8 cellular contexts compared by ENCODE assay signal in the genomic region with DNA sequence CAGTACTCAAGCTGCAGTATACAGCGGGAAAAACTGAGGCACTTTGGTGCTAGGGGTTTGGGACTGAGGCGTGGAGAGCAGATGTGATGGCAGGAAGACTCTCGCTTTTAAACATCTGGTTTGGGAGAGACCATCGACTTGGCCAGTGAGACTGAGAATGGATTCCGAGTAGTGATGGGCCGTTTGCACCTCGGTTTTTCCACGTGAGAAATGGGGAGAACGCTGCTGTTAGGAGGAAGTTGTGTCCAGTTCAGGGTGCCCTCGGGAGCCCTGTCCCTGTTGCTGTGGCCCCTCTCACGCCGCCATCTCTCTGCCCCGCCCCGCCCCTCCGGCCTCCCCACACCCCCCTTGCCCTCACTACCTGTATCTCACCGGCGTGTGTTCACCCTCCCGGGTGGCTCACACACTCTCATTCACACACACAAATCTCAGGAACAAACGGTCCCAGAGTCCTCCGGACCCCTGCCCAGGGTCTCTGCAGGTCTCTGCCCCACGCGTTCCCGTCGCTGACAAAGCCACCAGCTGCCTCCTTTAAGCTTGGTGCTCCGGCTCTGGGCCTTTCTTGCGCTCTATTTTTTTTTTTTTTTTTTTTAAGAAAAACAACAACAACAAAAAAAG. TPM values are rescaled to one million over a fixed set of nuclear protein-coding genes. Genes with fewer than 3 reads are reported as not detected.
DNase-seq lines count a peak whose midpoint lies in the region; ATAC-seq, FAIRE-seq and TF ChIP-seq lines count a peak whose summit lies in the region.

No MANE protein-coding gene starts in this region.

- no peaks in the 10 kb centered on the region for H3K27me3 ChIP-seq in brain microvascular endothelial cell (replicated peaks)
- no peaks in the 10 kb centered on the region for H3K27me3 ChIP-seq in mucosa of rectum (ENCODE audit: control insufficient read depth in 2 of 2, insufficient read depth in 2 of 2, low read length in 2 of 2)

- POLR2A ChIA-PET in A549 (lab: Yijun Ruan, JAX) (interaction anchor here (0.6 to 3.3 kb wide), 2 partner anchors 19 to 1507 kb away, joined by 3 to 15 read pairs; partner anchors contain the start of gene NRSN2), HEK293 (lab: Yijun Ruan, JAX) (no interaction called here)

- H3K9ac ChIP-seq in mucosa of rectum (ENCODE audit: low read depth in 1 of 2, low read length in 2 of 2) = no peak overlapping the region

- 76% methylated on average over 25 of the region's 26 CpGs for WGBS in A549 (ENCODE audit: missing lambda C conversion rate)

- no peak for TF ChIP-seq POLR2A in A549 (IDR thresholded peaks at IDR 0.05; ENCODE audit: low read length)

- no peak for ATAC-seq in A549

- no peak for TF ChIP-seq EP300 in A549 (IDR thresholded peaks at IDR 0.05)

- H3K27ac ChIP-seq in A549 (peak overlapping the region; percentile 95 to 99), HEK293 (ENCODE audit: extremely low read depth, low read depth, low read length) (peak overlapping the region; percentile 53; the same call in 1 of the 2 replicates), brain microvascular endothelial cell (no peak overlapping the region), mucosa of rectum (ENCODE audit: low read depth in 2 of 2, low read length in 2 of 2) (peak overlapping the region in 1 of 2 donors; percentile 90)

- H3K36me3 ChIP-seq in HEK293 (ENCODE audit: control insufficient read depth in 2 of 2, insufficient read depth in 1 of 2, low read length in 2 of 2) = peaks cover 0 to 5% of the 10 kb centered on the region in 2 experiments; a peak in 1 of 3 replicates
- H3K36me3 ChIP-seq in brain microvascular endothelial cell (replicated peaks) = no peaks in the 10 kb centered on the region
- H3K36me3 ChIP-seq in mucosa of rectum (ENCODE audit: control insufficient read depth in 2 of 2, insufficient read depth in 2 of 2, low read length in 2 of 2) = no peaks in the 10 kb centered on the region

- no peak for TF ChIP-seq RAD21 in A549 (conservative IDR thresholded peaks at IDR 0.05 in 1 of 2, IDR thresholded peaks at IDR 0.05 in 1 of 2)

- FAIRE-seq in A549 (lab: Jason Lieb, UNC) = no peak

- CTCF ChIA-PET in A549 (lab: Yijun Ruan, JAX) = interaction anchor here (1.8 to 6.9 kb wide), 5 partner anchors 12 to 104 kb away, joined by 11 to 111 read pairs (median 64); partner anchors contain the start of genes NRSN2 and ZCCHC3
- CTCF ChIA-PET in HEK293 (lab: Yijun Ruan, JAX) = interaction anchor here (0.6 to 3.6 kb wide), 4 partner anchors 27 to 65 kb away, joined by 3 to 21 read pairs (median 4); no protein-coding TSS in a partner anchor

- peak overlapping the region; percentile 74 for H3K4me2 ChIP-seq in A549

- H3K9me3 ChIP-seq in A549 = no peaks in the 10 kb centered on the region
- no peaks in the 10 kb centered on the region for H3K9me3 ChIP-seq in HEK293 (ENCODE audit: control insufficient read depth, insufficient read depth, low read depth, low read length)
- H3K9me3 ChIP-seq in mucosa of rectum (ENCODE audit: control insufficient read depth in 2 of 2, low read length in 2 of 2) = no peaks in the 10 kb centered on the region

- TF ChIP-seq CTCF in A549 (IDR thresholded peaks at IDR 0.05) (no peak), HEK293 (tag by site-specific recombination; IDR thresholded peaks at IDR 0.05) (no peak), brain microvascular endothelial cell (IDR thresholded peaks at IDR 0.05; ENCODE audit: low read depth, low read length, missing control alignments) (no peak)

- peaks cover 40% of the 10 kb centered on the region for H3K4me1 ChIP-seq in A549
- H3K4me1 ChIP-seq in HEK293 (ENCODE audit: control insufficient read depth, insufficient read depth, low read length) = peaks cover 10% of the 10 kb centered on the region
- peaks cover 14% of the 10 kb centered on the region in 2 donors for H3K4me1 ChIP-seq in mucosa of rectum (ENCODE audit: control insufficient read depth in 2 of 2, insufficient read depth in 2 of 2, low read length in 2 of 2)

- peak overlapping the region; percentile 95 for H3K4me3 ChIP-seq in A549
- H3K4me3 ChIP-seq in HEK293 (ENCODE audit: low read depth, low read length) = no peak overlapping the region
- peak overlapping the region; percentile 59 for H3K4me3 ChIP-seq in brain microvascular endothelial cell (ENCODE audit: low read depth, low read length)
- H3K4me3 ChIP-seq in mucosa of rectum (ENCODE audit: low read length in 2 of 2) = peak overlapping the region; percentile 67 to 76

- DNase-seq in A549 (ENCODE audit: low read depth in 1 of 2, low spot score in 1 of 2) = no peak
- no peak for DNase-seq in brain microvascular endothelial cell
- DNase-seq in occipital lobe (lab: John Stamatoyannopoulos, UW) = no peak
- no peak for DNase-seq in NCI-H2029 (lab: John Stamatoyannopoulos, UW)
- no peak for DNase-seq in NCI-H2171 treated with DMSO at 0.1 percent for 48 hours (lab: John Stamatoyannopoulos, UW)
- no peak for DNase-seq in HK-2 (ENCODE audit: unreplicated experiment)

- in situ Hi-C loops in brain microvascular endothelial cell (cut with HindIII; ENCODE audit: low pct_ligation_motif_present, low sequenced_read_pairs) = no loop called here

TF ChIP-seq in A549, 52 proteins besides CTCF, POLR2A, EP300 and RAD21:
- TF ChIP-seq, protein P1, sequence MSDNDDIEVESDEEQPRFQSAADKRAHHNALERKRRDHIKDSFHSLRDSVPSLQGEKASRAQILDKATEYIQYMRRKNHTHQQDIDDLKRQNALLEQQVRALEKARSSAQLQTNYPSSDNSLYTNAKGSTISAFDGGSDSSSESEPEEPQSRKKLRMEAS (IDR thresholded peaks at IDR 0.05) = no peak
- TF ChIP-seq KDM1A (IDR thresholded peaks at IDR 0.05; ENCODE audit: low read depth) = no peak

TF ChIP-seq in HEK293, 187 proteins besides CTCF, POLR2A, EP300 and RAD21 (continues in another document):
- no peak for TF ChIP-seq HOXD13 (CRISPR knock-in tag; IDR thresholded peaks at IDR 0.05; ENCODE audit: borderline replicate concordance)
- no peak for TF ChIP-seq ZNF366 (tag by site-specific recombination; conservative IDR thresholded peaks at IDR 0.05)
- TF ChIP-seq ZNF776 (tag by site-specific recombination; IDR thresholded peaks at IDR 0.05; ENCODE audit: borderline replicate concordance) = no peak
- no peak for TF ChIP-seq ZNF221 (tag by site-specific recombination; IDR thresholded peaks at IDR 0.05; ENCODE audit: borderline replicate concordance)
- TF ChIP-seq ZNF600 (tag by site-specific recombination; IDR thresholded peaks at IDR 0.05) = no peak
- no peak for TF ChIP-seq ZNF585B (tag by site-specific recombination; IDR thresholded peaks at IDR 0.05)
- no peak for TF ChIP-seq ZNF830 (tag by site-specific recombination; IDR thresholded peaks at IDR 0.05; ENCODE audit: low read depth)
- TF ChIP-seq, protein P2, sequence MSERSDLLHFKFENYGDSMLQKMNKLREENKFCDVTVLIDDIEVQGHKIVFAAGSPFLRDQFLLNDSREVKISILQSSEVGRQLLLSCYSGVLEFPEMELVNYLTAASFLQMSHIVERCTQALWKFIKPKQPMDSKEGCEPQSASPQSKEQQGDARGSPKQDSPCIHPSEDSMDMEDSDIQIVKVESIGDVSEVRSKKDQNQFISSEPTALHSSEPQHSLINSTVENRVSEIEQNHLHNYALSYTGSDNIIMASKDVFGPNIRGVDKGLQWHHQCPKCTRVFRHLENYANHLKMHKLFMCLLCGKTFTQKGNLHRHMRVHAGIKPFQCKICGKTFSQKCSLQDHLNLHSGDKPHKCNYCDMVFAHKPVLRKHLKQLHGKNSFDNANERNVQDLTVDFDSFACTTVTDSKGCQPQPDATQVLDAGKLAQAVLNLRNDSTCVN (tag by site-specific recombination; optimal IDR thresholded peaks at IDR 0.05) = no peak
- TF ChIP-seq SP3 (tag by site-specific recombination; IDR thresholded peaks at IDR 0.05) = no peak

RNA-seq across cellular contexts. Expression of gene SOX12, which starts 2.7 kb away (rescaled TPM):
- polyA plus RNA-seq in A549 (2011; rRNA removed) (7.0 and 7.5 TPM in 2 replicates), A549 (2017; fragmentation: RNase III; extraction: RNeasy Plus Mini Kit Qiagen cat#74134 plus additional on column Dnase treatment) (24.6 to 32.8 TPM (median 29.2 TPM) in 3 replicates)
- polyA plus RNA-seq in A549 (2012; cell fraction: cytosol; rRNA removed) = 16.0 and 19.5 TPM in 2 replicates
- 39.6 and 40.2 TPM in 2 replicates for polyA plus RNA-seq in A549 (2012; cell fraction: nucleus; rRNA removed)
- 6.1 and 6.6 TPM in 2 replicates for polyA minus RNA-seq in A549 (2011; rRNA and poly(A)+ RNA removed)
- 9.4 TPM for total RNA-seq in occipital lobe

RNA-seq across cellular contexts. Expression of gene NRSN2, which starts 18.9 kb away (rescaled TPM):
- polyA plus RNA-seq in A549 (2011; rRNA removed) (40.5 and 47.5 TPM in 2 replicates), A549 (2017; fragmentation: RNase III; extraction: RNeasy Plus Mini Kit Qiagen cat#74134 plus additional on column Dnase treatment) (59.6 to 74.8 TPM (median 74.3 TPM) in 3 replicates)
- polyA plus RNA-seq in A549 (2012; cell fraction: cytosol; rRNA removed) = 103 and 115 TPM in 2 replicates
- polyA plus RNA-seq in A549 (2012; cell fraction: nucleus; rRNA removed) = 84.2 and 135 TPM in 2 replicates
- polyA minus RNA-seq in A549 (2011; rRNA and poly(A)+ RNA removed) = 36.5 and 42.2 TPM in 2 replicates
- total RNA-seq in occipital lobe = 27.0 TPM

RNA-seq across cellular contexts. Expression of gene ZCCHC3, which starts 30.7 kb away (rescaled TPM):
- 17.4 and 19.8 TPM in 2 replicates for polyA plus RNA-seq in A549 (2011; rRNA removed)
- 15.1 and 18.7 TPM in 2 replicates for polyA plus RNA-seq in A549 (2012; cell fraction: cytosol; rRNA removed)
- polyA plus RNA-seq in A549 (2012; cell fraction: nucleus; rRNA removed) = 14.0 and 15.4 TPM in 2 replicates
- 16.3 to 17.7 TPM (median 17.3 TPM) in 3 replicates for polyA plus RNA-seq in A549 (2017; fragmentation: RNase III; extraction: RNeasy Plus Mini Kit Qiagen cat#74134 plus additional on column Dnase treatment)
- 15.2 and 16.3 TPM in 2 replicates for polyA minus RNA-seq in A549 (2011; rRNA and poly(A)+ RNA removed)
- 27.0 TPM for total RNA-seq in occipital lobe

RNA-seq across cellular contexts. Expression of gene C20orf96, which starts 37.5 kb away (rescaled TPM):
- polyA plus RNA-seq in A549 (2011; rRNA removed) (23.2 and 23.9 TPM in 2 replicates), A549 (2017; fragmentation: RNase III; extraction: RNeasy Plus Mini Kit Qiagen cat#74134 plus additional on column Dnase treatment) (16.5 to 20.9 TPM (median 20.5 TPM) in 3 replicates)
- polyA plus RNA-seq in A549 (2012; cell fraction: cytosol; rRNA removed) = 15.2 and 16.1 TPM in 2 replicates
- polyA plus RNA-seq in A549 (2012; cell fraction: nucleus; rRNA removed) = 19.9 and 20.0 TPM in 2 replicates
- 13.3 and 14.9 TPM in 2 replicates for polyA minus RNA-seq in A549 (2011; rRNA and poly(A)+ RNA removed)
- 3.3 TPM for total RNA-seq in occipital lobe

RNA-seq across cellular contexts. Expression of gene TRIB3, which starts 52.5 kb away (rescaled TPM):
- 210 and 269 TPM in 2 replicates for polyA plus RNA-seq in A549 (2011; rRNA removed)
- 56.5 and 79.1 TPM in 2 replicates for polyA plus RNA-seq in A549 (2012; cell fraction: cytosol; rRNA removed)
- 68.7 and 90.7 TPM in 2 replicates for polyA plus RNA-seq in A549 (2012; cell fraction: nucleus; rRNA removed)
- polyA plus RNA-seq in A549 (2017; fragmentation: RNase III; extraction: RNeasy Plus Mini Kit Qiagen cat#74134 plus additional on column Dnase treatment) = 28.4 to 39.8 TPM (median 34.0 TPM) in 3 replicates
- 224 and 268 TPM in 2 replicates for polyA minus RNA-seq in A549 (2011; rRNA and poly(A)+ RNA removed)
- 12.5 TPM for total RNA-seq in occipital lobe
